ENCODE assay signal across 1 cellular context in the genomic region with DNA sequence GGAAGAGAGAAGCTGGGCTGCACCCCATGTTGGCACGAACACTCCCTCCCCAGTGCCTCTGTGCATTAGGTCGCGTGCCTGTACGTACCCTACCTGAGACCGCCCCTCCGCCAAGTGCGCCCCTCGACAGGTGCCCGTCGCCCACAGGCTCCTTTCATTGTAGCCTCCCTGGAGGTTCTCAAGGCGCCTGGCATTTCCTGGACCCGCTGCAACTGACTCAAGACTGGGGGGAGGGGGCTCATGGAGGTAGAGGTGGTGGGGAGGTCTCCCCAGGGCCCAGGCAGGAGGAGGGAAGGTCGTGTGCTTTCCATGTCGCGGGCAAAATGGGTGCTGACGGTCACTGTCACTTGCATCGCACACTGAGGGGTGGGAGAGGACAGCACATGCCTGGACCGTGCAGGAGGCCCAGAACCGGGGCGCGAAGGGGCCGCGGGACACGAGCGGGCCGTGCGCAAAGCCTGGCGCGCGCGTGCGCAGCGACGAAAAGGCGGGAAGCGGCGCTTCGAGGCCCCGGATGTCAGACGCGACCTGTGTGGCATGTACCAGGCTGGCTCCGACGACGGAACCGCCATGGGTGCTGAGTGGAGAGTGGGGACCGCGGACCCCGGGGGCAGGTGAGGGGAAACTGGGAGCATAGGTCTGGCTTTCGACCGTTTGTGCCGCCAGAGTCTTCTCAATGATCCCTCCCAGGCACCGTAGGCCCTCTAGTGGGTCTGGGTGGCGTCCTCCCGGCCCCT.
TF ChIP-seq lines count a peak whose summit lies in the region.

No MANE protein-coding gene starts in this region.

TF ChIP-seq in H1, 55 proteins besides CTCF, POLR2A, EP300 and RAD21:
- TF ChIP-seq CEBPB (IDR thresholded peaks at IDR 0.05; ENCODE audit: low read depth, low read length) (no peak), ASH2L (IDR thresholded peaks at IDR 0.05; ENCODE audit: low read length) (no peak), NRF1 (IDR thresholded peaks at IDR 0.05; ENCODE audit: low read depth, low read length) (peak; percentile 63), CTBP2 (IDR thresholded peaks at IDR 0.05; ENCODE audit: borderline replicate concordance, insufficient read depth, insufficient read length, low read length) (peak; percentile 28), JUN (IDR thresholded peaks at IDR 0.05; ENCODE audit: low read depth, low read length) (no peak), BACH1 (IDR thresholded peaks at IDR 0.05; ENCODE audit: low read length) (no peak), EZH2 (IDR thresholded peaks at IDR 0.05; ENCODE audit: low read depth, low read length, severe bottlenecking) (peak; percentile 85), HDAC2 (IDR thresholded peaks at IDR 0.05; ENCODE audit: borderline replicate concordance in 1 of 2, low read depth in 2 of 2, low read length in 2 of 2) (peak in 1 of 2 experiments; percentile 74; a peak in 1 of 4 replicates), PHF8 (conservative IDR thresholded peaks at IDR 0.05; ENCODE audit: low read depth, low read length) (no peak), EGR1 (IDR thresholded peaks at IDR 0.05; ENCODE audit: borderline replicate concordance, low read depth, low read length) (no peak), TEAD4 (IDR thresholded peaks at IDR 0.05; ENCODE audit: low read depth, low read length) (no peak), KDM4A (IDR thresholded peaks at IDR 0.05; ENCODE audit: low read depth, low read length, severe bottlenecking) (peak; percentile 64), KDM1A (IDR thresholded peaks at IDR 0.05; ENCODE audit: borderline replicate concordance, low read length) (peak; percentile 44; the same call in 1 of the 2 replicates), CHD2 (IDR thresholded peaks at IDR 0.05; ENCODE audit: low read length) (0 out of 2 replicates have a peak, but pooled peaks have one; percentile 26), SUZ12 (IDR thresholded peaks at IDR 0.05; ENCODE audit: low read length) (peak; percentile 56), SIN3A (conservative IDR thresholded peaks at IDR 0.05 in 1 of 2, IDR thresholded peaks at IDR 0.05 in 1 of 2; ENCODE audit: low read depth in 1 of 2, low read length in 2 of 2) (no peak), YY1 (IDR thresholded peaks at IDR 0.05; ENCODE audit: low read depth, low read length) (no peak), SAP30 (IDR thresholded peaks at IDR 0.05; ENCODE audit: insufficient read depth, insufficient replicate concordance, low read length) (no peak), RNF2 (IDR thresholded peaks at IDR 0.05; ENCODE audit: borderline replicate concordance, low read depth, low read length, missing control alignments, poor library complexity, severe bottlenecking) (peak; percentile 30), CREB1 (IDR thresholded peaks at IDR 0.05) (0 out of 2 replicates have a peak, but pooled peaks have one; percentile 41), SIX5 (IDR thresholded peaks at IDR 0.05; ENCODE audit: low read depth, low read length) (no peak)
- TF ChIP-seq, protein P1, sequence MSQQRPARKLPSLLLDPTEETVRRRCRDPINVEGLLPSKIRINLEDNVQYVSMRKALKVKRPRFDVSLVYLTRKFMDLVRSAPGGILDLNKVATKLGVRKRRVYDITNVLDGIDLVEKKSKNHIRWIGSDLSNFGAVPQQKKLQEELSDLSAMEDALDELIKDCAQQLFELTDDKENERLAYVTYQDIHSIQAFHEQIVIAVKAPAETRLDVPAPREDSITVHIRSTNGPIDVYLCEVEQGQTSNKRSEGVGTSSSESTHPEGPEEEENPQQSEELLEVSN (IDR thresholded peaks at IDR 0.05) = peak; percentile 100
- TF ChIP-seq, protein P2, sequence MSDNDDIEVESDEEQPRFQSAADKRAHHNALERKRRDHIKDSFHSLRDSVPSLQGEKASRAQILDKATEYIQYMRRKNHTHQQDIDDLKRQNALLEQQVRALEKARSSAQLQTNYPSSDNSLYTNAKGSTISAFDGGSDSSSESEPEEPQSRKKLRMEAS (IDR thresholded peaks at IDR 0.05) = peak; percentile 100
